ENCODE assay signal across 23 cellular contexts in genomic region chr22:40410731-40411505, GRCh38. TPM values are rescaled to one million over a fixed set of nuclear protein-coding genes. Genes with fewer than 3 reads are reported as not detected.
A peak's percentile ranks its signal among the peaks of the same experiment; 100 is the strongest.
DNase-seq lines count a peak whose midpoint lies in the region; ATAC-seq and TF ChIP-seq lines count a peak whose summit lies in the region.
"Had no signal": no experiment of that assay in that cellular context is flagged by ENCODE, and none has a peak within 500 bp of the region (broad histone marks: within the 10 kb centered on the region; RNA-seq: fewer than 3 reads in every experiment).

No MANE protein-coding gene starts in this region.

- no peak overlapping the region for H3K4me3 ChIP-seq in esophagus squamous epithelium
- H3K4me3 ChIP-seq: HAP-1, lower lobe of right lung, neural progenitor cell, psoas muscle had no signal

- no peaks in the 10 kb centered on the region for H3K9me3 ChIP-seq in esophagus squamous epithelium
- H3K9me3 ChIP-seq: BE2C, HAP-1, lower lobe of right lung, psoas muscle had no signal

- no peaks in the 10 kb centered on the region for H3K27me3 ChIP-seq in esophagus squamous epithelium
- H3K27me3 ChIP-seq: BE2C, brain microvascular endothelial cell, neural progenitor cell had no signal

- no peaks in the 10 kb centered on the region for H3K27me3 Mint-ChIP-seq in dendritic cell treated with granulocyte-macrophage colony-stimulating factor and Interleukin-4, amounts not matched to agents 40 ng/mL and 50 ng/mL, for 4 days
- H3K27me3 Mint-ChIP-seq in stimulated activated memory B cell treated with anti-CD40 and anti-IgM and Interleukin-4, amounts not matched to agents 10 μg/mL and 1 μg/mL and 100 μg/mL, for 72 hours = no peaks in the 10 kb centered on the region
- H3K27me3 Mint-ChIP-seq in activated CD8-positive, alpha-beta T cell treated with anti-CD3 and anti-CD28 coated beads for 36 hours = no peaks in the 10 kb centered on the region

- intact Hi-C loops in dendritic cell treated with granulocyte-macrophage colony-stimulating factor and Interleukin-4, amounts not matched to agents 40 ng/mL and 50 ng/mL, for 4 days (cut with micrococcal nuclease) = no loop called here
- intact Hi-C loops in activated CD8-positive, alpha-beta T cell treated with anti-CD3 and anti-CD28 coated beads for 36 hours (cut with micrococcal nuclease) = no loop called here
- intact Hi-C loops in esophagus squamous epithelium (cut with DNase I) = no loop called here

- H3K4me3 Mint-ChIP-seq in dendritic cell treated with granulocyte-macrophage colony-stimulating factor and Interleukin-4, amounts not matched to agents 40 ng/mL and 50 ng/mL, for 4 days = no peak overlapping the region
- H3K4me3 Mint-ChIP-seq in stimulated activated memory B cell treated with anti-CD40 and anti-IgM and Interleukin-4, amounts not matched to agents 10 μg/mL and 1 μg/mL and 100 μg/mL, for 72 hours = no peak overlapping the region
- H3K4me3 Mint-ChIP-seq in activated CD8-positive, alpha-beta T cell treated with anti-CD3 and anti-CD28 coated beads for 36 hours = no peak overlapping the region
- H3K4me3 Mint-ChIP-seq: neural progenitor cell; T-helper 2 cell treated with Interferon-gamma antibody and Interleukin-4, amounts not matched to agents 5 μg/mL and 100 μg/mL, for 36 hours had no signal

- POLR2A ChIA-PET in activated CD8-positive, alpha-beta T cell treated with anti-CD3 and anti-CD28 coated beads for 36 hours (lab: Charles Lee) = interaction anchor here (1.1 to 1.3 kb wide), 3 partner anchors 26 to 40 kb away, joined by 3 to 6 read pairs (median 3); partner anchors contain the start of gene SGSM3

- peaks cover 52% of the 10 kb centered on the region for H3K4me1 Mint-ChIP-seq in dendritic cell treated with granulocyte-macrophage colony-stimulating factor and Interleukin-4, amounts not matched to agents 40 ng/mL and 50 ng/mL, for 4 days (ENCODE audit: low read depth)
- peaks cover 32% of the 10 kb centered on the region for H3K4me1 Mint-ChIP-seq in stimulated activated memory B cell treated with anti-CD40 and anti-IgM and Interleukin-4, amounts not matched to agents 10 μg/mL and 1 μg/mL and 100 μg/mL, for 72 hours
- H3K4me1 Mint-ChIP-seq in activated CD8-positive, alpha-beta T cell treated with anti-CD3 and anti-CD28 coated beads for 36 hours (ENCODE audit: low read depth) = peaks cover 14% of the 10 kb centered on the region
- H3K4me1 Mint-ChIP-seq: neural progenitor cell had no signal

- H3K9me3 Mint-ChIP-seq in dendritic cell treated with granulocyte-macrophage colony-stimulating factor and Interleukin-4, amounts not matched to agents 40 ng/mL and 50 ng/mL, for 4 days = no peaks in the 10 kb centered on the region
- peaks cover 2% of the 10 kb centered on the region for H3K9me3 Mint-ChIP-seq in stimulated activated memory B cell treated with anti-CD40 and anti-IgM and Interleukin-4, amounts not matched to agents 10 μg/mL and 1 μg/mL and 100 μg/mL, for 72 hours
- no peaks in the 10 kb centered on the region for H3K9me3 Mint-ChIP-seq in activated CD8-positive, alpha-beta T cell treated with anti-CD3 and anti-CD28 coated beads for 36 hours
- H3K9me3 Mint-ChIP-seq: neural progenitor cell; T-helper 2 cell treated with Interferon-gamma antibody and Interleukin-4, amounts not matched to agents 5 μg/mL and 100 μg/mL, for 36 hours had no signal

- DNase-seq in activated effector memory CD4-positive, alpha-beta T cell treated with anti-CD3 and anti-CD28 coated beads, Interleukin-2, amount 50 U/mL, for 16 hours = peak; percentile 33
- no peak for DNase-seq in activated effector memory CD4-positive, alpha-beta T cell treated with Interleukin-2 at 50 U/mL for 16 hours
- DNase-seq in activated CD8-positive, alpha-beta T cell treated with anti-CD3 and anti-CD28 coated beads for 36 hours = no peak
- DNase-seq in esophagus squamous epithelium (lab: John Stamatoyannopoulos, UW) = no peak
- DNase-seq: activated CD8-positive, alpha-beta memory T cell treated with anti-CD3 and anti-CD28 coated beads, Interleukin-2, amount 50 U/mL, for 4 hours; activated gamma-delta T cell; BE2C; brain microvascular endothelial cell; COR-L47; cortex of kidney; DND-41; lower lobe of right lung; NCI-H1694 treated with DMSO at 0.1 percent for 48 hours; NCI-H526; psoas muscle had no signal

- no peak overlapping the region for H3K27ac ChIP-seq in esophagus squamous epithelium
- H3K27ac ChIP-seq: brain microvascular endothelial cell, lower lobe of right lung, neural progenitor cell, psoas muscle, VCaP had no signal

- 85 to 95% methylated on average over 4 to 9 of the region's 13 CpGs for WGBS in esophagus squamous epithelium, 2 donors

- no peak for ATAC-seq in stimulated activated memory B cell treated with anti-CD40 and anti-IgM and Interleukin-4, amounts not matched to agents 10 μg/mL and 1 μg/mL and 100 μg/mL, for 72 hours
- no peak for ATAC-seq in activated CD8-positive, alpha-beta T cell treated with anti-CD3 and anti-CD28 coated beads for 36 hours
- ATAC-seq in HG02884 (IDR thresholded peaks at IDR 0.05; ENCODE audit: unreplicated experiment) = no peak
- ATAC-seq: lower lobe of right lung, psoas muscle had no signal

- peak overlapping the region; percentile 51 for H3K27ac Mint-ChIP-seq in dendritic cell treated with granulocyte-macrophage colony-stimulating factor and Interleukin-4, amounts not matched to agents 40 ng/mL and 50 ng/mL, for 4 days
- peak overlapping the region; percentile 23 for H3K27ac Mint-ChIP-seq in stimulated activated memory B cell treated with anti-CD40 and anti-IgM and Interleukin-4, amounts not matched to agents 10 μg/mL and 1 μg/mL and 100 μg/mL, for 72 hours
- H3K27ac Mint-ChIP-seq in activated CD8-positive, alpha-beta T cell treated with anti-CD3 and anti-CD28 coated beads for 36 hours = no peak overlapping the region
- H3K27ac Mint-ChIP-seq: T-helper 2 cell treated with Interferon-gamma antibody and Interleukin-4, amounts not matched to agents 5 μg/mL and 100 μg/mL, for 36 hours had no signal

- H3K36me3 ChIP-seq in esophagus squamous epithelium = peaks cover 43 to 85% (median 49%) of the 10 kb centered on the region in 3 donors
- H3K36me3 ChIP-seq: neural progenitor cell had no signal

- no peak for TF ChIP-seq CTCF in activated CD8-positive, alpha-beta T cell treated with anti-CD3 and anti-CD28 coated beads for 36 hours (IDR thresholded peaks at IDR 0.05)
- no peak for TF ChIP-seq CTCF in esophagus squamous epithelium (IDR thresholded peaks at IDR 0.05)

- CTCF ChIA-PET in activated CD8-positive, alpha-beta T cell treated with anti-CD3 and anti-CD28 coated beads for 36 hours (lab: Charles Lee) = no interaction called here

- TF ChIP-seq POLR2A in esophagus squamous epithelium (IDR thresholded peaks at IDR 0.05) = no peak

- H3K36me3 Mint-ChIP-seq in dendritic cell treated with granulocyte-macrophage colony-stimulating factor and Interleukin-4, amounts not matched to agents 40 ng/mL and 50 ng/mL, for 4 days (ENCODE audit: low read depth) = peaks cover 96% of the 10 kb centered on the region
- H3K36me3 Mint-ChIP-seq in stimulated activated memory B cell treated with anti-CD40 and anti-IgM and Interleukin-4, amounts not matched to agents 10 μg/mL and 1 μg/mL and 100 μg/mL, for 72 hours = peaks cover 60% of the 10 kb centered on the region
- H3K36me3 Mint-ChIP-seq in activated CD8-positive, alpha-beta T cell treated with anti-CD3 and anti-CD28 coated beads for 36 hours (ENCODE audit: low read depth) = peaks cover 16% of the 10 kb centered on the region

- H3K4me1 ChIP-seq in esophagus squamous epithelium = peaks cover 0 to 24% (median 7%) of the 10 kb centered on the region in 3 donors
- H3K4me1 ChIP-seq: BE2C, HAP-1, neural progenitor cell, psoas muscle had no signal

TF ChIP-seq in PFSK-1, 5 proteins besides CTCF, POLR2A, EP300 and RAD21:
- TF ChIP-seq FOXP2 (optimal IDR thresholded peaks at IDR 0.05; ENCODE audit: borderline replicate concordance, extremely low read depth, extremely low read length, insufficient read depth) (no peak), POLR2AphosphoS5 (IDR thresholded peaks at IDR 0.05; ENCODE audit: low read depth, low read length) (0 out of 2 replicates have a peak, but pooled peaks have one; percentile 2)

RNA-seq across cellular contexts. Expression of gene SGSM3, which starts 40.5 kb away (rescaled TPM):
- 129 TPM for polyA plus RNA-seq in PFSK-1 (2012; ENCODE audit: insufficient read length, low read depth)
- total RNA-seq in activated CD8-positive, alpha-beta T cell treated with anti-CD3 and anti-CD28 coated beads for 36 hours = 10 to 100 TPM; 60.2 to 64.3 TPM
- 10 to 100 TPM; 36.7 to 51.4 (median 46.8) TPM for total RNA-seq in esophagus squamous epithelium
